8 cellular contexts compared by ENCODE assay signal in genomic region chr7:16548428-16548827, GRCh38. TPM values are rescaled to one million over a fixed set of nuclear protein-coding genes. Genes with fewer than 3 reads are reported as not detected.
"Had no signal": no experiment of that assay in that cellular context is flagged by ENCODE, and none has a peak within 500 bp of the region (broad histone marks: within the 10 kb centered on the region; RNA-seq: fewer than 3 reads in every experiment).

No MANE protein-coding gene starts in this region.

- ATAC-seq: GM23338 had no signal

- H3K4me1 Mint-ChIP-seq: H9, IgD-negative memory B cell had no signal

- H3K4me3 ChIP-seq: GM23338 had no signal

- H3K27ac ChIP-seq: HL-60 had no signal

- H3K27ac Mint-ChIP-seq: GM23338, IgD-negative memory B cell had no signal

- H3K9me3 Mint-ChIP-seq: H9, IgD-negative memory B cell had no signal

- DNase-seq: H9, HCEC 1CT had no signal

- H3K36me3 Mint-ChIP-seq: IgD-negative memory B cell had no signal

- H3K4me3 Mint-ChIP-seq: GM23338, H9, IgD-negative memory B cell had no signal

RNA-seq across cellular contexts. Expression of gene LRRC72, which starts 21.8 kb away (rescaled TPM):
- total RNA-seq: GM23338, H1, H9, HepG2, HT1080 had no signal
- polyA plus RNA-seq: GM23338, H1, HepG2, IgD-negative memory B cell had no signal
